19 cellular contexts compared by ENCODE assay signal in the genomic region with DNA sequence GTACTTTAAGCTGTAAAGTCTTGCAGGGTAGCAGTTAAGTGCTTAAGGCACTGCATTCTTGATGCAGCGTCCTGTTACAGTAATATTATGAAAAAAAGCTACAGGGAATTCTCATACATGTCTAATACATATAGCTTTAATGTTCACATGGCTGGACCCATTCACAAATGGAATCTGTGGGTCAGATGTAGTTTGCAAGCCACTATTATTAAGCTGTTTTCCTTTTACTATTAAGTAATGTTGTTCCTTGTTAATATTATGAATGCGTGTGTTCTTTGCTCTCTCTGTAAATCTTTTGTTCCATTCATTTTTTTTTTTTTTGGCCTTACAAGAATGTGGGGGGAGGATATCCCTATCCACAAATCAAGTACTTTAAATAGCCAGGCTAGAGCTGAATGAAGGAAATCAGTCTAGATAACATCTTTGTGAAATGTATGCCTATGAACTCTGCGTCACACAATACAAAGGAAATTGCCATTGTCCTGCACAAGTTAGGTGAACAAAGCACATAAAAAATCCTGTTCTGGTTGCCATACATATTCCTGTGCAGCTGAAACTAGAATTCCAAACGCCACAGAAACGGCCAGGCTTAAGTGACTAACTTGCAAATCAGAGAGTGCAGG.
DNase-seq lines count a peak whose midpoint lies in the region; ATAC-seq and TF ChIP-seq lines count a peak whose summit lies in the region.
"Had no signal": no experiment of that assay in that cellular context is flagged by ENCODE, and none has a peak within 500 bp of the region (broad histone marks: within the 10 kb centered on the region; RNA-seq: fewer than 3 reads in every experiment).

No MANE protein-coding gene starts in this region.

- H3K9me3 Mint-ChIP-seq in endodermal cell = no peaks in the 10 kb centered on the region
- H3K9me3 Mint-ChIP-seq: CD4-positive, CD25-positive, alpha-beta regulatory T cell; immature natural killer cell; memory B cell; natural killer cell treated with Interleukin-12 subunit alpha and Interleukin-12 subunit beta and Interleukin-15 and Interleukin-18, amount 100 ng/mL, for 72 hours; stimulated activated naive CD8-positive, alpha-beta T cell treated with anti-CD3 and anti-CD28 coated beads, Interleukin-15, amount 100 ng/mL, for 72 hours had no signal

- no peak for TF ChIP-seq CTCF in Panc1 (IDR thresholded peaks at IDR 0.05)
- no peak for TF ChIP-seq CTCF in endodermal cell (conservative IDR thresholded peaks at IDR 0.05)
- no peak for TF ChIP-seq CTCF in uterus (IDR thresholded peaks at IDR 0.05)

- peaks cover 37% of the 10 kb centered on the region; the same call in 1 of the 2 replicates for H3K36me3 ChIP-seq in ACC112 (ENCODE audit: insufficient read depth, low read length)
- H3K36me3 ChIP-seq in Panc1 (ENCODE audit: control insufficient read depth, insufficient read depth, low read length) = no peaks in the 10 kb centered on the region; the same call in 1 of the 2 replicates
- peaks cover 64% of the 10 kb centered on the region for H3K36me3 ChIP-seq in endodermal cell (ENCODE audit: control insufficient read depth, insufficient read depth, low read length)
- H3K36me3 ChIP-seq in mesendoderm (ENCODE audit: control insufficient read depth, insufficient read depth, low read length) = no peaks in the 10 kb centered on the region
- H3K36me3 ChIP-seq in uterus = no peaks in the 10 kb centered on the region
- H3K36me3 ChIP-seq: colonic mucosa, upper lobe of right lung had no signal

- no peak overlapping the region for H3K9ac ChIP-seq in endodermal cell (ENCODE audit: extremely low read depth, low read length, poor library complexity, severe bottlenecking)
- H3K9ac ChIP-seq in mesendoderm (ENCODE audit: low read length) = no peak overlapping the region

- H3K27me3 ChIP-seq in ACC112 (ENCODE audit: insufficient read depth, low read length) = no peaks in the 10 kb centered on the region
- no peaks in the 10 kb centered on the region for H3K27me3 ChIP-seq in Panc1 (ENCODE audit: control insufficient read depth, insufficient read depth, low read length)
- H3K27me3 ChIP-seq in endodermal cell (ENCODE audit: control insufficient read depth, insufficient read depth, low read length, poor library complexity, severe bottlenecking) = no peaks in the 10 kb centered on the region
- H3K27me3 ChIP-seq in mesendoderm (ENCODE audit: insufficient read depth, low read length, poor library complexity) = no peaks in the 10 kb centered on the region
- H3K27me3 ChIP-seq in uterus = no peaks in the 10 kb centered on the region
- H3K27me3 ChIP-seq: colonic mucosa, upper lobe of right lung had no signal

- H2BK15ac ChIP-seq in mesendoderm (replicated peaks; ENCODE audit: low read depth) = no peak overlapping the region

- H3K36me3 Mint-ChIP-seq in endodermal cell (ENCODE audit: low read depth) = no peaks in the 10 kb centered on the region
- H3K36me3 Mint-ChIP-seq: activated CD8-positive, alpha-beta memory T cell treated with anti-CD3 and anti-CD28 coated beads, Interleukin-2, amount 10 ng/mL, durations not matched to agents 7 days and 5 days; CD4-positive, CD25-positive, alpha-beta regulatory T cell; memory B cell; natural killer cell treated with Interleukin-12 subunit alpha and Interleukin-12 subunit beta and Interleukin-15 and Interleukin-18, amount 100 ng/mL, for 72 hours had no signal

- H3K4ac ChIP-seq in mesendoderm (ENCODE audit: low read depth, low read length) = no peak overlapping the region

- in situ Hi-C loops in Panc1 (cut with HindIII; ENCODE audit: low pct_unique_long_range_greater_than_20kb, low sequenced_read_pairs) = no loop called here

- POLR2A ChIA-PET in Panc1 (lab: Charles Lee) = interaction anchor here (0.6 to 0.7 kb wide), 2 partner anchors 70 to 136 kb away, joined by 5 to 6 read pairs; no protein-coding TSS in a partner anchor

- no peak for DNase-seq in Panc1 (ENCODE audit: low read depth, low spot score)
- no peak for DNase-seq in endodermal cell
- no peak for DNase-seq in mesendoderm
- no peak for DNase-seq in RKO (ENCODE audit: low spot score)
- DNase-seq in DMS 273 (lab: John Stamatoyannopoulos, UW; ENCODE audit: unreplicated experiment) = no peak
- DNase-seq in uterus = no peak
- DNase-seq: activated CD4-positive, alpha-beta T cell treated with anti-CD3 and anti-CD28 coated beads for 36 hours; activated CD8-positive, alpha-beta memory T cell treated with anti-CD3 and anti-CD28 coated beads, Interleukin-2, amount 10 ng/mL, durations not matched to agents 7 days and 5 days; CD4-positive, CD25-positive, alpha-beta regulatory T cell; colonic mucosa; immature natural killer cell; right cardiac atrium; stimulated activated naive CD8-positive, alpha-beta T cell treated with anti-CD3 and anti-CD28 coated beads, Interleukin-15, amount 100 ng/mL, for 72 hours; upper lobe of right lung had no signal

- H4K8ac ChIP-seq in mesendoderm (ENCODE audit: low read depth, low read length) = no peak overlapping the region

- H2BK5ac ChIP-seq in mesendoderm (ENCODE audit: low read length) = no peak overlapping the region

- H2AFZ ChIP-seq in ACC112 (ENCODE audit: low read length, unreplicated experiment) = no peak overlapping the region

- no peak overlapping the region for H3K18ac ChIP-seq in mesendoderm (ENCODE audit: low read length)

- H4K5ac ChIP-seq in mesendoderm (ENCODE audit: low read length) = no peak overlapping the region

- H3K27me3 Mint-ChIP-seq in endodermal cell (ENCODE audit: insufficient read depth) = no peaks in the 10 kb centered on the region

- no TSS peak for BruUV-seq in Panc1 (replicated peaks; lab: Mats Ljungman, UMichigan)

- peaks cover 30% of the 10 kb centered on the region for H3K4me1 Mint-ChIP-seq in endodermal cell
- H3K4me1 Mint-ChIP-seq: activated CD4-positive, alpha-beta T cell treated with anti-CD3 and anti-CD28 coated beads for 36 hours; activated CD8-positive, alpha-beta memory T cell treated with anti-CD3 and anti-CD28 coated beads, Interleukin-2, amount 10 ng/mL, durations not matched to agents 7 days and 5 days; CD4-positive, CD25-positive, alpha-beta regulatory T cell; immature natural killer cell; memory B cell; stimulated activated naive CD8-positive, alpha-beta T cell treated with anti-CD3 and anti-CD28 coated beads, Interleukin-15, amount 100 ng/mL, for 72 hours had no signal

- TF ChIP-seq POLR2A in uterus (IDR thresholded peaks at IDR 0.05) = no peak

- CTCF ChIA-PET in Panc1 (lab: Charles Lee) = interaction anchor here (0.8 kb wide), 1 partner anchor 149 kb away, joined by 5 read pairs; no protein-coding TSS in a partner anchor

- WGBS in endodermal cell (ENCODE audit: insufficient coverage in 1 of 2, insufficient read length in 1 of 2), 2 experiments = 71 to 88% methylated on average over 1 to 5 of the region's 5 CpGs
- WGBS in mesendoderm (ENCODE audit: extremely low coverage, insufficient coverage, low lambda C conversion rate) = no CpG with 5 or more reads among the region's 5 CpGs

- H3K4me3 Mint-ChIP-seq in endodermal cell = no peak overlapping the region
- H3K4me3 Mint-ChIP-seq: activated CD4-positive, alpha-beta T cell treated with anti-CD3 and anti-CD28 coated beads for 36 hours; activated CD8-positive, alpha-beta memory T cell treated with anti-CD3 and anti-CD28 coated beads, Interleukin-2, amount 10 ng/mL, durations not matched to agents 7 days and 5 days; CD4-positive, CD25-positive, alpha-beta regulatory T cell; immature natural killer cell; memory B cell; natural killer cell treated with Interleukin-12 subunit alpha and Interleukin-12 subunit beta and Interleukin-15 and Interleukin-18, amount 100 ng/mL, for 72 hours; stimulated activated naive CD8-positive, alpha-beta T cell treated with anti-CD3 and anti-CD28 coated beads, Interleukin-15, amount 100 ng/mL, for 72 hours had no signal

- H3K27ac Mint-ChIP-seq in endodermal cell = peak overlapping the region; percentile 68
- H3K27ac Mint-ChIP-seq: activated CD4-positive, alpha-beta T cell treated with anti-CD3 and anti-CD28 coated beads for 36 hours; activated CD8-positive, alpha-beta memory T cell treated with anti-CD3 and anti-CD28 coated beads, Interleukin-2, amount 10 ng/mL, durations not matched to agents 7 days and 5 days; CD4-positive, CD25-positive, alpha-beta regulatory T cell; immature natural killer cell; memory B cell; natural killer cell treated with Interleukin-12 subunit alpha and Interleukin-12 subunit beta and Interleukin-15 and Interleukin-18, amount 100 ng/mL, for 72 hours; stimulated activated naive CD8-positive, alpha-beta T cell treated with anti-CD3 and anti-CD28 coated beads, Interleukin-15, amount 100 ng/mL, for 72 hours had no signal

- ATAC-seq in Panc1 (0 out of 2 replicates have a peak, but pooled peaks have one; percentile 9), HG03378 (IDR thresholded peaks at IDR 0.05; ENCODE audit: unreplicated experiment) (no peak)
- ATAC-seq: activated CD4-positive, alpha-beta T cell treated with anti-CD3 and anti-CD28 coated beads for 36 hours; activated CD8-positive, alpha-beta memory T cell treated with anti-CD3 and anti-CD28 coated beads, Interleukin-2, amount 10 ng/mL, durations not matched to agents 7 days and 5 days; natural killer cell treated with Interleukin-12 subunit alpha and Interleukin-12 subunit beta and Interleukin-15 and Interleukin-18, amount 100 ng/mL, for 72 hours; stimulated activated naive CD8-positive, alpha-beta T cell treated with anti-CD3 and anti-CD28 coated beads, Interleukin-15, amount 100 ng/mL, for 72 hours; upper lobe of right lung had no signal

- H3K79me2 ChIP-seq in ACC112 (ENCODE audit: control insufficient read depth, insufficient read depth, low read length, unreplicated experiment) = peaks cover 74% of the 10 kb centered on the region
- no peaks in the 10 kb centered on the region for H3K79me2 ChIP-seq in mesendoderm (ENCODE audit: control insufficient read depth, insufficient read depth, low read length)

- intact Hi-C loops in Panc1 (cut with micrococcal nuclease; ENCODE audit: unreplicated experiment) = no loop called here
- intact Hi-C loops in uterus (cut with DNase I; ENCODE audit: low total_unique reads) = no loop called here

- H3K4me3 ChIP-seq in ACC112 (ENCODE audit: low read depth, low read length) = no peak overlapping the region
- H3K4me3 ChIP-seq in Panc1 (ENCODE audit: low read depth in 2 of 2, low read length in 2 of 2) = no peak overlapping the region
- H3K4me3 ChIP-seq in endodermal cell (ENCODE audit: low read length) = no peak overlapping the region
- H3K4me3 ChIP-seq in mesendoderm (ENCODE audit: low read length) = no peak overlapping the region
- no peak overlapping the region for H3K4me3 ChIP-seq in uterus
- H3K4me3 ChIP-seq: colonic mucosa, SK-N-MC, upper lobe of right lung had no signal

- peaks cover 89% of the 10 kb centered on the region for H3K4me1 ChIP-seq in ACC112 (ENCODE audit: control insufficient read depth, insufficient read depth, low read length, unreplicated experiment)
- peaks cover 61% of the 10 kb centered on the region for H3K4me1 ChIP-seq in Panc1 (ENCODE audit: control insufficient read depth, insufficient read depth, low read length)
- peaks cover 8% of the 10 kb centered on the region for H3K4me1 ChIP-seq in endodermal cell (ENCODE audit: control insufficient read depth, insufficient read depth, low read length)
- H3K4me1 ChIP-seq in mesendoderm (ENCODE audit: control insufficient read depth, low read depth, low read length) = peaks cover 3% of the 10 kb centered on the region
- no peaks in the 10 kb centered on the region for H3K4me1 ChIP-seq in uterus
- H3K4me1 ChIP-seq: colonic mucosa, upper lobe of right lung had no signal

- no peaks in the 10 kb centered on the region for H3K9me3 ChIP-seq in Panc1 (ENCODE audit: control insufficient read depth, insufficient read depth, low read depth, low read length)
- H3K9me3 ChIP-seq in endodermal cell (ENCODE audit: control insufficient read depth, low read length) = no peaks in the 10 kb centered on the region
- H3K9me3 ChIP-seq in uterus = no peaks in the 10 kb centered on the region
- H3K9me3 ChIP-seq: colonic mucosa, upper lobe of right lung had no signal

- H3K27ac ChIP-seq in ACC112 (ENCODE audit: low read depth, low read length) = peak overlapping the region; percentile 99
- peak overlapping the region; percentile 31 for H3K27ac ChIP-seq in Panc1 (ENCODE audit: low read length)
- peak overlapping the region; percentile 33 for H3K27ac ChIP-seq in endodermal cell (ENCODE audit: low read depth, low read length)
- H3K27ac ChIP-seq in mesendoderm (ENCODE audit: low read depth, low read length) = no peak overlapping the region
- H3K27ac ChIP-seq in uterus = no peak overlapping the region
- H3K27ac ChIP-seq: colonic mucosa, upper lobe of right lung had no signal

- H3K4me2 ChIP-seq in mesendoderm (ENCODE audit: low read length) = no peak overlapping the region

- no peak overlapping the region for H3K23ac ChIP-seq in mesendoderm (ENCODE audit: low read length)

- no peak overlapping the region for H3K56ac ChIP-seq in mesendoderm (ENCODE audit: low read length)

- no peaks in the 10 kb centered on the region for H3K79me1 ChIP-seq in mesendoderm (ENCODE audit: low read length)

- H2BK120ac ChIP-seq in mesendoderm (ENCODE audit: low read depth, low read length) = peak overlapping the region; percentile 38

- no peak overlapping the region for H2AK5ac ChIP-seq in mesendoderm (ENCODE audit: low read length)

Comparison
In these comparisons a context has a peak if more than half of its experiments do, and no peak if none do; other contexts are left out.
1. H3K27ac ChIP-seq: peak in ACC112 (single experiment), Panc1 (single experiment) and endodermal cell (single experiment); none in mesendoderm (single experiment) and uterus (0 of 2).